ENCODE assay signal across 7 cellular contexts in the genomic region with DNA sequence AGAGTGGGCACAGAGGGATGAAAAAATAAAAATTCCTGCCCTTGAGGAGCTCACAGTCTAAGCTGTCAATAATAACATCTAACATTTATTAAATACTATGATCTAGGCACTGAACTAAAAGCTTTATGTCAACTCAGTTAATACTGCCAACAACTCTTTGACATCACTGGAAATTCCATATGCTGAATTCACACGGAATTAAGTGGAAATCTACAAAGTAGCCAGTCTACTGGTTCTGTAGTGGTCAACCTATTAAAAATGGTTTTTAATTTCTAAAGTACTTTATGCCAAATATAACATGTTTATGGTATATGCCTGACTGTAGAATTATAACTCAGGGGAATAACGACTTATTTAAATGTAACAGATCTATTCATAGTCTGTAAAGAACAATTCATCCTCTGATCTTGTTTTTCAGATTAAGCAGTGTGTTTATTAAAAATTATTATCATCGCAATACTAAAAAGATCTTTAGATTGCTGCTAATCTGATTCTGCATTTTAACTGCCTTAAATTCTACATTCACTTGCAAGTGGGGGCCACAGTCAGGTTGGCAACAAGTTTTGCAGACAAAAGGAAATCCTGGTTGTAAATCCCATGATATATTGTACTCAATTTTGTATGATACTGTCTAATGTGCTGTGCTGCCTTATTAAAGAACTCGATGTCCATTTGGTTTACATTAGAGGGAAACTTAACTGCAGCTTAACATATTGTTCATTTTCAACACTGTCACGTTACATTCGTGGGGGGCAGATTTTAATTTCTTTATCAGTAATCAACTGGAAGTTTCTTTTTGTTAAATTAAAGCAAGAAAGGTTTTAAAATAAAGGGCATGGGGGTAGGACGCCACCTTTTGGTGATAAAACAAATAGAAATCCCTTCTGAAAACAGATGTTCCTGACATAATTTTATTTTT. TPM values are rescaled to one million over a fixed set of nuclear protein-coding genes. Genes with fewer than 3 reads are reported as not detected.
DNase-seq lines count a peak whose midpoint lies in the region; ATAC-seq and TF ChIP-seq lines count a peak whose summit lies in the region.

No MANE protein-coding gene starts in this region.

- DNase-seq in COLO668 (lab: John Stamatoyannopoulos, UW; ENCODE audit: unreplicated experiment) = peak; percentile 5
- peak; percentile 60 for DNase-seq in GM23248
- DNase-seq in T-helper 17 cell = peak in 1 of 3 donors; percentile 6
- peak; percentile 38 for DNase-seq in fibroblast of gingiva (ENCODE audit: low read depth)
- DNase-seq in gastrocnemius medialis = no peak
- DNase-seq in AG08396 (ENCODE audit: low spot score) = no peak

- in situ Hi-C loops in GM23248 (cut with MboI) = loop anchor here (25.0 kb wide), 2 partner anchors 474 to 874 kb away; no protein-coding TSS in a partner anchor
- in situ Hi-C loops in gastrocnemius medialis (cut with MboI; ENCODE audit: low sequenced_read_pairs in 4 of 4) = loop anchor here in 2 of 4 donors (10.0 to 25.0 kb wide), 4 partner anchors 449 to 1049 kb away; no protein-coding TSS in a partner anchor

- no peaks in the 10 kb centered on the region for H3K36me3 ChIP-seq in GM23248 (ENCODE audit: low read depth)
- no peaks in the 10 kb centered on the region for H3K36me3 ChIP-seq in gastrocnemius medialis

- H3K4me1 Mint-ChIP-seq in T-helper 17 cell = peaks cover 30% of the 10 kb centered on the region

- peak overlapping the region; percentile 8 for H3K27ac Mint-ChIP-seq in T-helper 17 cell

- H3K27ac ChIP-seq in GM23248 = peak overlapping the region; percentile 81
- H3K27ac ChIP-seq in gastrocnemius medialis = peak overlapping the region; percentile 92 to 94 (median 93)

- H2AFZ ChIP-seq in GM23248 = no peak overlapping the region

- no peak for TF ChIP-seq POLR2A in gastrocnemius medialis (IDR thresholded peaks at IDR 0.05)

- peak; percentile 36 to 84 (median 74) for TF ChIP-seq CTCF in gastrocnemius medialis (IDR thresholded peaks at IDR 0.05 in 4 of 5, conservative IDR thresholded peaks at IDR 0.05 in 1 of 5)

- H3K9me3 ChIP-seq in GM23248 (ENCODE audit: low read depth) (no peaks in the 10 kb centered on the region), T-helper 17 cell (ENCODE audit: control insufficient read depth, low read length, poor library complexity, severe bottlenecking) (no peaks in the 10 kb centered on the region), gastrocnemius medialis (no peaks in the 10 kb centered on the region)

- H3K9me2 ChIP-seq in GM23248 (ENCODE audit: insufficient read depth) = no peaks in the 10 kb centered on the region

- peaks cover 31% of the 10 kb centered on the region for H3F3A ChIP-seq in GM23248 (ENCODE audit: insufficient read depth)

- H3K4me3 Mint-ChIP-seq in T-helper 17 cell = peak overlapping the region; percentile 31

- peak overlapping the region; percentile 90 for H3K9ac ChIP-seq in GM23248

- intact Hi-C loops in gastrocnemius medialis (cut with DNase I; ENCODE audit: low total_unique reads) = loop anchor here (2.0 to 10.0 kb wide), 7 partner anchors 211 to 1034 kb away; no protein-coding TSS in a partner anchor

- no peaks in the 10 kb centered on the region for H3K27me3 Mint-ChIP-seq in T-helper 17 cell

- H3K4me2 ChIP-seq in GM23248 (ENCODE audit: unreplicated experiment) = peak overlapping the region; percentile 98

- H3K27me3 ChIP-seq in GM23248 (replicated peaks; ENCODE audit: insufficient read depth) (no peaks in the 10 kb centered on the region), gastrocnemius medialis (no peaks in the 10 kb centered on the region)

- H3K4me3 ChIP-seq in GM23248 = peak overlapping the region; percentile 93
- no peak overlapping the region for H3K4me3 ChIP-seq in gastrocnemius medialis

- H4K20me1 ChIP-seq in GM23248 (ENCODE audit: insufficient read depth) = no peaks in the 10 kb centered on the region

- WGBS in GM23248 (ENCODE audit: low coverage in 1 of 2, low lambda C conversion rate in 2 of 2, missing lambda C conversion rate in 2 of 2), 2 experiments = 24 to 25% methylated on average over 7 of the region's 7 CpGs

- ATAC-seq in T-helper 17 cell (no peak), gastrocnemius medialis (no peak), esophagus mucosa (no peak)

- H3K79me2 ChIP-seq in GM23248 (ENCODE audit: insufficient read depth) = peaks cover 39% of the 10 kb centered on the region

- H3K36me3 Mint-ChIP-seq in T-helper 17 cell (ENCODE audit: low read depth) = peaks cover 5% of the 10 kb centered on the region

- H3K4me1 ChIP-seq in GM23248 (ENCODE audit: insufficient read depth) = peaks cover 28% of the 10 kb centered on the region
- peaks cover 9 to 12% of the 10 kb centered on the region in 2 donors for H3K4me1 ChIP-seq in gastrocnemius medialis

RNA-seq across cellular contexts. Expression of gene FOXP1, which starts 2.6 kb away (rescaled TPM):
- total RNA-seq in GM23248 (2014; rRNA removed; shearing (Covaris generic)) = 37.4 and 52.5 TPM in 2 replicates
- polyA plus RNA-seq in GM23248 (2016; fragmentation: Nextera tagmentation; extraction: Ambion mirVana) = 57.6 and 59.9 TPM in 2 replicates
- total RNA-seq in T-helper 17 cell (100 to 1,000 TPM; 377 to 395 TPM), gastrocnemius medialis (10 to 100 TPM; 13.2 to 46.6 (median 29.2) TPM), esophagus mucosa (70.2 TPM)

Comparison
In these comparisons a context has a peak if more than half of its experiments do, and no peak if none do; other contexts are left out.
1. DNase-seq: peak in COLO668 (single experiment), GM23248 (single experiment) and fibroblast of gingiva (single experiment); none in gastrocnemius medialis (0 of 2) and AG08396 (single experiment).